Comparison of ENCODE assay signal across 9 cellular contexts in genomic region chr15:66766282-66767228, GRCh38.
DNase-seq lines count a peak whose midpoint lies in the region; ATAC-seq and TF ChIP-seq lines count a peak whose summit lies in the region.
"Had no signal": no experiment of that assay in that cellular context is flagged by ENCODE, and none has a peak within 500 bp of the region (broad histone marks: within the 10 kb centered on the region; RNA-seq: fewer than 3 reads in every experiment).

No MANE protein-coding gene starts in this region.

- no peaks in the 10 kb centered on the region for H3K4me1 Mint-ChIP-seq in stimulated activated effector memory CD8-positive, alpha-beta T cell treated with anti-CD3 and anti-CD28 coated beads, Interleukin-12 subunit alpha, Interleukin-12 subunit beta, amount 100 ng/mL, for 72 hours

- no peak for ATAC-seq in stimulated activated effector memory CD8-positive, alpha-beta T cell treated with anti-CD3 and anti-CD28 coated beads, Interleukin-12 subunit alpha, Interleukin-12 subunit beta, amount 100 ng/mL, for 72 hours

- no peaks in the 10 kb centered on the region for H3K9me3 Mint-ChIP-seq in stimulated activated effector memory CD8-positive, alpha-beta T cell treated with anti-CD3 and anti-CD28 coated beads, Interleukin-12 subunit alpha, Interleukin-12 subunit beta, amount 100 ng/mL, for 72 hours

- no peak for TF ChIP-seq CTCF in fibroblast of the aortic adventitia (IDR thresholded peaks at IDR 0.05; ENCODE audit: insufficient read depth, low read length)

- H3K27ac ChIP-seq in SJSA1 (peak overlapping the region; percentile 48), subcutaneous abdominal adipose tissue (ENCODE audit: low read depth, low read length) (peak overlapping the region; percentile 96)

- H3K4me1 ChIP-seq in SJSA1 (replicated peaks) (peaks cover 90% of the 10 kb centered on the region), subcutaneous abdominal adipose tissue (ENCODE audit: control insufficient read depth in 5 of 5, insufficient read depth in 5 of 5, low read length in 5 of 5) (peaks cover 18 to 88% (median 83%) of the 10 kb centered on the region in 5 donors)

- DNase-seq in GM03348 (ENCODE audit: low spot score) (peak; percentile 71), SJSA1 (ENCODE audit: low read depth in 1 of 2, low spot score in 2 of 2) (peak in 1 of 2 experiments; percentile 44), fibroblast of the aortic adventitia (ENCODE audit: low read depth) (peak; percentile 61), NCI-H1417 treated with DMSO at 0.1 percent for 48 hours (lab: John Stamatoyannopoulos, UW) (no peak), NCI-H82 (lab: John Stamatoyannopoulos, UW) (no peak)
- DNase-seq in stimulated activated effector memory CD8-positive, alpha-beta T cell treated with anti-CD3 and anti-CD28 coated beads, Interleukin-12 subunit alpha, Interleukin-12 subunit beta, amount 100 ng/mL, for 72 hours (ENCODE audit: low spot score in 2 of 2), result no peak
- DNase-seq in activated CD4-positive, alpha-beta T cell treated with anti-CD3 and anti-CD28 coated beads for 4 hours, result no peak
- DNase-seq: activated CD4-positive, alpha-beta T cell treated with anti-CD3 and anti-CD28 coated beads, Interleukin-2, amount 50 U/mL, for 48 hours had no signal

- H3K27ac Mint-ChIP-seq in stimulated activated effector memory CD8-positive, alpha-beta T cell treated with anti-CD3 and anti-CD28 coated beads, Interleukin-12 subunit alpha, Interleukin-12 subunit beta, amount 100 ng/mL, for 72 hours, result no peak overlapping the region

- H3K9me3 ChIP-seq in SJSA1 (replicated peaks) (no peaks in the 10 kb centered on the region), subcutaneous abdominal adipose tissue (ENCODE audit: control insufficient read depth in 5 of 5, low read length in 5 of 5) (no peaks in the 10 kb centered on the region)

- H3K9ac ChIP-seq in subcutaneous abdominal adipose tissue (ENCODE audit: low read length in 5 of 5), result peak overlapping the region in 2 of 5 donors; percentile 3 to 6

- H3K4me3 Mint-ChIP-seq in stimulated activated effector memory CD8-positive, alpha-beta T cell treated with anti-CD3 and anti-CD28 coated beads, Interleukin-12 subunit alpha, Interleukin-12 subunit beta, amount 100 ng/mL, for 72 hours, result no peak overlapping the region

- H3K4me3 ChIP-seq in SJSA1, result no peak overlapping the region
- H3K4me3 ChIP-seq in fibroblast of the aortic adventitia (ENCODE audit: low read depth, low read length), result no peak overlapping the region
- peak overlapping the region in 1 of 5 donors; percentile 2 for H3K4me3 ChIP-seq in subcutaneous abdominal adipose tissue (ENCODE audit: low read depth in 1 of 5, low read length in 5 of 5)

- no peaks in the 10 kb centered on the region for H3K36me3 Mint-ChIP-seq in stimulated activated effector memory CD8-positive, alpha-beta T cell treated with anti-CD3 and anti-CD28 coated beads, Interleukin-12 subunit alpha, Interleukin-12 subunit beta, amount 100 ng/mL, for 72 hours

- H3K36me3 ChIP-seq in SJSA1 (peaks cover 15% of the 10 kb centered on the region), subcutaneous abdominal adipose tissue (ENCODE audit: control insufficient read depth in 5 of 5, insufficient read depth in 5 of 5, low read length in 5 of 5) (no peaks in the 10 kb centered on the region)

- H3K27me3 ChIP-seq in SJSA1 (replicated peaks), result no peaks in the 10 kb centered on the region
- H3K27me3 ChIP-seq in subcutaneous abdominal adipose tissue (ENCODE audit: control insufficient read depth in 5 of 5, insufficient read depth in 4 of 5, low read length in 5 of 5), result no peaks in the 10 kb centered on the region

Comparison
In these comparisons a context has a peak if more than half of its experiments do, and no peak if none do; other contexts are left out.
1. DNase-seq: peak in GM03348 (single experiment) and fibroblast of the aortic adventitia (single experiment); none in stimulated activated effector memory CD8-positive, alpha-beta T cell treated with anti-CD3 and anti-CD28 coated beads, Interleukin-12 subunit alpha, Interleukin-12 subunit beta, amount 100 ng/mL, for 72 hours (0 of 2), NCI-H1417 treated with DMSO at 0.1 percent for 48 hours (single experiment), NCI-H82 (single experiment) and activated CD4-positive, alpha-beta T cell treated with anti-CD3 and anti-CD28 coated beads for 4 hours (0 of 2).